Comparison of ENCODE assay signal across 1 cellular context in genomic region chr4:174282836-174283506, GRCh38.
TF ChIP-seq lines count a peak whose summit lies in the region.

No MANE protein-coding gene starts in this region.

TF ChIP-seq in HepG2, 621 proteins besides CTCF, POLR2A, EP300 and RAD21 (continued from another document):
- TF ChIP-seq ZBTB44 (CRISPR knock-in tag; IDR thresholded peaks at IDR 0.05), result no peak
- TF ChIP-seq, protein P1, sequence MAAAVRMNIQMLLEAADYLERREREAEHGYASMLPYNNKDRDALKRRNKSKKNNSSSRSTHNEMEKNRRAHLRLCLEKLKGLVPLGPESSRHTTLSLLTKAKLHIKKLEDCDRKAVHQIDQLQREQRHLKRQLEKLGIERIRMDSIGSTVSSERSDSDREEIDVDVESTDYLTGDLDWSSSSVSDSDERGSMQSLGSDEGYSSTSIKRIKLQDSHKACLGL (CRISPR knock-in tag; IDR thresholded peaks at IDR 0.05), result no peak
- TF ChIP-seq CEBPB (IDR thresholded peaks at IDR 0.05; ENCODE audit: borderline replicate concordance, low read depth, low read length), result peak; percentile 37; the same call in 1 of the 2 replicates
- TF ChIP-seq FOXP4 (CRISPR knock-in tag; IDR thresholded peaks at IDR 0.05), result no peak
- TF ChIP-seq, protein P2, sequence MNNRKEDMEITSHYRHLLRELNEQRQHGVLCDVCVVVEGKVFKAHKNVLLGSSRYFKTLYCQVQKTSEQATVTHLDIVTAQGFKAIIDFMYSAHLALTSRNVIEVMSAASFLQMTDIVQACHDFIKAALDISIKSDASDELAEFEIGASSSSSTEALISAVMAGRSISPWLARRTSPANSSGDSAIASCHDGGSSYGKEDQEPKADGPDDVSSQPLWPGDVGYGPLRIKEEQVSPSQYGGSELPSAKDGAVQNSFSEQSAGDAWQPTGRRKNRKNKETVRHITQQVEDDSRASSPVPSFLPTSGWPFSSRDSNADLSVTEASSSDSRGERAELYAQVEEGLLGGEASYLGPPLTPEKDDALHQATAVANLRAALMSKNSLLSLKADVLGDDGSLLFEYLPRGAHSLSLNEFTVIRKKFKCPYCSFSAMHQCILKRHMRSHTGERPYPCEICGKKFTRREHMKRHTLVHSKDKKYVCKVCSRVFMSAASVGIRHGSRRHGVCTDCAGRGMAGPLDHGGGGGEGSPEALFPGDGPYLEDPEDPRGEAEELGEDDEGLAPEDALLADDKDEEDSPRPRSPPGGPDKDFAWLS (CRISPR knock-in tag; IDR thresholded peaks at IDR 0.05; ENCODE audit: borderline replicate concordance), result no peak
- TF ChIP-seq NBN (conservative IDR thresholded peaks at IDR 0.05), result no peak
- TF ChIP-seq ZNF296 (CRISPR knock-in tag; conservative IDR thresholded peaks at IDR 0.05), result no peak
- no peak for TF ChIP-seq PAF1 (CRISPR knock-in tag; IDR thresholded peaks at IDR 0.05)
- no peak for TF ChIP-seq ZNF20 (CRISPR knock-in tag; IDR thresholded peaks at IDR 0.05)
- peak; percentile 52 for TF ChIP-seq YY1 (IDR thresholded peaks at IDR 0.05; ENCODE audit: insufficient read depth, insufficient replicate concordance, low read depth, low read length)
- TF ChIP-seq ZNF446 (CRISPR knock-in tag; IDR thresholded peaks at IDR 0.05), result no peak
- TF ChIP-seq, protein P3, sequence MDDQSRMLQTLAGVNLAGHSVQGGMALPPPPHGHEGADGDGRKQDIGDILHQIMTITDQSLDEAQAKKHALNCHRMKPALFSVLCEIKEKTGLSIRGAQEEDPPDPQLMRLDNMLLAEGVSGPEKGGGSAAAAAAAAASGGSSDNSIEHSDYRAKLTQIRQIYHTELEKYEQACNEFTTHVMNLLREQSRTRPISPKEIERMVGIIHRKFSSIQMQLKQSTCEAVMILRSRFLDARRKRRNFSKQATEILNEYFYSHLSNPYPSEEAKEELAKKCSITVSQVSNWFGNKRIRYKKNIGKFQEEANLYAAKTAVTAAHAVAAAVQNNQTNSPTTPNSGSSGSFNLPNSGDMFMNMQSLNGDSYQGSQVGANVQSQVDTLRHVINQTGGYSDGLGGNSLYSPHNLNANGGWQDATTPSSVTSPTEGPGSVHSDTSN (CRISPR knock-in tag; IDR thresholded peaks at IDR 0.05; ENCODE audit: borderline replicate concordance), result peak; percentile 79; the same call in 1 of the 2 replicates
- TF ChIP-seq, protein P4, sequence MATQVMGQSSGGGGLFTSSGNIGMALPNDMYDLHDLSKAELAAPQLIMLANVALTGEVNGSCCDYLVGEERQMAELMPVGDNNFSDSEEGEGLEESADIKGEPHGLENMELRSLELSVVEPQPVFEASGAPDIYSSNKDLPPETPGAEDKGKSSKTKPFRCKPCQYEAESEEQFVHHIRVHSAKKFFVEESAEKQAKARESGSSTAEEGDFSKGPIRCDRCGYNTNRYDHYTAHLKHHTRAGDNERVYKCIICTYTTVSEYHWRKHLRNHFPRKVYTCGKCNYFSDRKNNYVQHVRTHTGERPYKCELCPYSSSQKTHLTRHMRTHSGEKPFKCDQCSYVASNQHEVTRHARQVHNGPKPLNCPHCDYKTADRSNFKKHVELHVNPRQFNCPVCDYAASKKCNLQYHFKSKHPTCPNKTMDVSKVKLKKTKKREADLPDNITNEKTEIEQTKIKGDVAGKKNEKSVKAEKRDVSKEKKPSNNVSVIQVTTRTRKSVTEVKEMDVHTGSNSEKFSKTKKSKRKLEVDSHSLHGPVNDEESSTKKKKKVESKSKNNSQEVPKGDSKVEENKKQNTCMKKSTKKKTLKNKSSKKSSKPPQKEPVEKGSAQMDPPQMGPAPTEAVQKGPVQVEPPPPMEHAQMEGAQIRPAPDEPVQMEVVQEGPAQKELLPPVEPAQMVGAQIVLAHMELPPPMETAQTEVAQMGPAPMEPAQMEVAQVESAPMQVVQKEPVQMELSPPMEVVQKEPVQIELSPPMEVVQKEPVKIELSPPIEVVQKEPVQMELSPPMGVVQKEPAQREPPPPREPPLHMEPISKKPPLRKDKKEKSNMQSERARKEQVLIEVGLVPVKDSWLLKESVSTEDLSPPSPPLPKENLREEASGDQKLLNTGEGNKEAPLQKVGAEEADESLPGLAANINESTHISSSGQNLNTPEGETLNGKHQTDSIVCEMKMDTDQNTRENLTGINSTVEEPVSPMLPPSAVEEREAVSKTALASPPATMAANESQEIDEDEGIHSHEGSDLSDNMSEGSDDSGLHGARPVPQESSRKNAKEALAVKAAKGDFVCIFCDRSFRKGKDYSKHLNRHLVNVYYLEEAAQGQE (IDR thresholded peaks at IDR 0.05; ENCODE audit: borderline replicate concordance in 1 of 2, low read depth in 1 of 2, low read length in 2 of 2), result no peak
- TF ChIP-seq RAD51 (IDR thresholded peaks at IDR 0.05; ENCODE audit: borderline replicate concordance), result no peak
- TF ChIP-seq GMEB2 (CRISPR knock-in tag; IDR thresholded peaks at IDR 0.05; ENCODE audit: low read depth), result no peak
TF ChIP-seq in HepG2: peak in this region for 19.
